Comparison of ENCODE assay signal across 1 cellular context in the genomic region with DNA sequence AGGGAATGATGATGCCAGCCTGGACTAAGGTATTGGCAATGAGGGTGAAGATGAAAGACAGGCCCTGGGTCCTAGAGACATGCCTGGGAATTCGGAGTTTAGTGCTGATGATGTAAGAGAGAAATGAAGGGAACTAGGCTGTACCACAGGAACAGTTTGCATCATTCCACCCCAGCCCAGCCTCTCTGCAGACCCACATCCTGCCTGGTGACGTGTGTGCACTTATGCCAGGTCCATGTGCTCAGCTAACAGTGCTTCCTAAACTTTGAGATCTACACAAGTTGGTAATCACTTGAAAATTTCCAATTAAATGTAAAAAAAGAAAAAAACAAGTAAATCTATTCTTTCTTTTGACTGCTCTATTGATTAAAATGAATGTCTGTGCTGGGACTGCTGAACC.
TF ChIP-seq lines count a peak whose summit lies in the region.

No MANE protein-coding gene starts in this region.

TF ChIP-seq in H1, 55 proteins besides CTCF, POLR2A, EP300 and RAD21 (continued from another document):
- TF ChIP-seq, protein P1, sequence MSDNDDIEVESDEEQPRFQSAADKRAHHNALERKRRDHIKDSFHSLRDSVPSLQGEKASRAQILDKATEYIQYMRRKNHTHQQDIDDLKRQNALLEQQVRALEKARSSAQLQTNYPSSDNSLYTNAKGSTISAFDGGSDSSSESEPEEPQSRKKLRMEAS (IDR thresholded peaks at IDR 0.05): no peak
- TF ChIP-seq TCF12 (IDR thresholded peaks at IDR 0.05; ENCODE audit: low read depth, low read length): no peak
